ENCODE assay signal across 8 cellular contexts in the genomic region with DNA sequence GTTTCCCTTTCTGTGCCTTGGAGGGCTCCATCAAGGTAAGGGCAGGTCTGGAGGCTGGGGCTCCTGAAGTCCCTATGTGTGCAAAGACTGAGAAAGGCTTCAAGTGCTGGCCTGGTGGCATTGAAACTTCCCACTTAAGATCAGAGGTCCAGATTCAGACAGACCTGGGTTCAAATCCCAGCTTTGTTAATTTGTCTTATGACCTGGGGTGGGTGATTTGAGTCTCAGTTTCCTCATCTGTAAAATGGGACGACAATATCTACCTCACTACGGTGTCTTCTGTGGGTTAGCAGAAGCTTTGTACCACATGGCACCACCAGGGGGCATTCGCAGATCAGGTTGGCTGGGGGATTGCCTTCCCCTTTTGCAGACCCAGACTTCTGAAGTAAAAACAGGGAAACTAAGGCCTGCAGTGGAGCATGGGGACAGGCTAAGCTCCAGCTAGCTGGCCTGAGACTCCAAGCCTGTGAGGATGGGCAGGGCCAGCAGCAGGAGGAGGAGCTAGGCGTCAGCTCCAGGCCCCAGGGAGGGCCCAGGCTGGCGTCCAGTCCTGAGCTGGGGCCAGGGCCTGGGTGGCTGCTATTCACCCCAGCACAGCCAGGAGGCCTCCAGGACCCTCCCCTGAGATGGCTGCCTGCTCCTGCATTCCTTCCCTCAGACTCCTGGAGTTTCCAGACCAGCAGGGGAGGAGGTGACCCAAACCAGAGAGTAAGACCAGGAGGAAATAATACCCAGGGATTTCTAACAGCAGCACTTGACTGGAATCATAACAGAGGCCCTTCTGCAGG. TPM values are rescaled to one million over a fixed set of nuclear protein-coding genes. Genes with fewer than 3 reads are reported as not detected.
A peak's percentile ranks its signal among the peaks of the same experiment; 100 is the strongest.
DNase-seq lines count a peak whose midpoint lies in the region; ATAC-seq and TF ChIP-seq lines count a peak whose summit lies in the region.

No MANE protein-coding gene starts in this region.

- no peaks in the 10 kb centered on the region for H3K27me3 Mint-ChIP-seq in natural killer cell treated with Interleukin-12 subunit alpha and Interleukin-12 subunit beta and Interleukin-15 and Interleukin-18, amount 100 ng/mL, for 72 hours
- no peaks in the 10 kb centered on the region for H3K27me3 Mint-ChIP-seq in stimulated activated memory B cell treated with anti-CD40 and anti-IgM and Interleukin-4, amounts not matched to agents 10 μg/mL and 1 μg/mL and 100 μg/mL, for 72 hours

- peak; percentile 38 to 44 for ATAC-seq in natural killer cell treated with Interleukin-12 subunit alpha and Interleukin-12 subunit beta and Interleukin-15 and Interleukin-18, amount 100 ng/mL, for 72 hours
- ATAC-seq in stimulated activated memory B cell treated with anti-CD40 and anti-IgM and Interleukin-4, amounts not matched to agents 10 μg/mL and 1 μg/mL and 100 μg/mL, for 72 hours, result peak; percentile 44
- ATAC-seq in HG02884 (IDR thresholded peaks at IDR 0.05; ENCODE audit: unreplicated experiment), result no peak

- peak overlapping the region; percentile 95 for H3K27ac ChIP-seq in RWPE1

- POLR2A ChIA-PET in RWPE1 (lab: Yijun Ruan, JAX; ENCODE audit: low non-redundant PET), result no interaction called here

- CTCF ChIA-PET in RWPE1 (lab: Yijun Ruan, JAX), result interaction anchor here (0.5 to 2.0 kb wide), 17 partner anchors 10 to 179 kb away, joined by 3 to 17 read pairs (median 4); a partner anchor contains a TSS

- DNase-seq in COR-L47 (lab: John Stamatoyannopoulos, UW) (peak; percentile 69), HUDEP-2 (lab: John Stamatoyannopoulos, UW; ENCODE audit: unreplicated experiment in 76 of 76) (peak in 69 of 76 experiments; percentile 17 to 87 (median 72)), RWPE1 (ENCODE audit: low spot score) (peak; percentile 65), fibroblast of the conjunctiva (ENCODE audit: low read depth) (peak; percentile 91)
- DNase-seq in activated effector memory CD4-positive, alpha-beta T cell treated with Interleukin-2 at 50 U/mL for 16 hours, result peak; percentile 80
- DNase-seq in natural killer cell treated with Interleukin-12 subunit alpha and Interleukin-12 subunit beta and Interleukin-15 and Interleukin-18, amount 100 ng/mL, for 72 hours (ENCODE audit: low spot score), result peak; percentile 87

- no peaks in the 10 kb centered on the region for H3K36me3 Mint-ChIP-seq in natural killer cell treated with Interleukin-12 subunit alpha and Interleukin-12 subunit beta and Interleukin-15 and Interleukin-18, amount 100 ng/mL, for 72 hours
- peaks cover 16% of the 10 kb centered on the region for H3K36me3 Mint-ChIP-seq in stimulated activated memory B cell treated with anti-CD40 and anti-IgM and Interleukin-4, amounts not matched to agents 10 μg/mL and 1 μg/mL and 100 μg/mL, for 72 hours

- H3K27ac Mint-ChIP-seq in natural killer cell treated with Interleukin-12 subunit alpha and Interleukin-12 subunit beta and Interleukin-15 and Interleukin-18, amount 100 ng/mL, for 72 hours, result peak overlapping the region; percentile 21 to 50
- H3K27ac Mint-ChIP-seq in stimulated activated memory B cell treated with anti-CD40 and anti-IgM and Interleukin-4, amounts not matched to agents 10 μg/mL and 1 μg/mL and 100 μg/mL, for 72 hours, result peak overlapping the region; percentile 81

- H3K4me1 Mint-ChIP-seq in natural killer cell treated with Interleukin-12 subunit alpha and Interleukin-12 subunit beta and Interleukin-15 and Interleukin-18, amount 100 ng/mL, for 72 hours (ENCODE audit: low read depth in 2 of 2), result peaks cover 12 to 18% of the 10 kb centered on the region in 2 donors
- peaks cover 40% of the 10 kb centered on the region for H3K4me1 Mint-ChIP-seq in stimulated activated memory B cell treated with anti-CD40 and anti-IgM and Interleukin-4, amounts not matched to agents 10 μg/mL and 1 μg/mL and 100 μg/mL, for 72 hours

- no peaks in the 10 kb centered on the region for H3K9me3 Mint-ChIP-seq in natural killer cell treated with Interleukin-12 subunit alpha and Interleukin-12 subunit beta and Interleukin-15 and Interleukin-18, amount 100 ng/mL, for 72 hours
- no peaks in the 10 kb centered on the region for H3K9me3 Mint-ChIP-seq in stimulated activated memory B cell treated with anti-CD40 and anti-IgM and Interleukin-4, amounts not matched to agents 10 μg/mL and 1 μg/mL and 100 μg/mL, for 72 hours

- peak overlapping the region; percentile 69 for H3K4me3 Mint-ChIP-seq in natural killer cell treated with Interleukin-12 subunit alpha and Interleukin-12 subunit beta and Interleukin-15 and Interleukin-18, amount 100 ng/mL, for 72 hours
- peak overlapping the region; percentile 84 for H3K4me3 Mint-ChIP-seq in stimulated activated memory B cell treated with anti-CD40 and anti-IgM and Interleukin-4, amounts not matched to agents 10 μg/mL and 1 μg/mL and 100 μg/mL, for 72 hours

- peak; percentile 79 for TF ChIP-seq CTCF in RWPE1 (conservative IDR thresholded peaks at IDR 0.05; ENCODE audit: low read depth)

RNA-seq across cellular contexts. Expression of a gene that starts 1.5 kb away (rescaled TPM):
- total RNA-seq in natural killer cell treated with Interleukin-12 subunit alpha and Interleukin-12 subunit beta and Interleukin-15 and Interleukin-18, amount 100 ng/mL, for 72 hours, result 1 to 10 TPM; 4.0 to 4.4 TPM

RNA-seq across cellular contexts. Expression of a gene that starts 21.2 kb away (rescaled TPM):
- total RNA-seq in natural killer cell treated with Interleukin-12 subunit alpha and Interleukin-12 subunit beta and Interleukin-15 and Interleukin-18, amount 100 ng/mL, for 72 hours, result 10 to 100 TPM; 15.5 to 38.7 TPM

RNA-seq across cellular contexts. Expression of a gene that starts 38.9 kb away (rescaled TPM):
- 10 to 100 TPM; 13.9 to 28.3 TPM for total RNA-seq in natural killer cell treated with Interleukin-12 subunit alpha and Interleukin-12 subunit beta and Interleukin-15 and Interleukin-18, amount 100 ng/mL, for 72 hours

RNA-seq across cellular contexts. Expression of a gene that starts 41.3 kb away (rescaled TPM):
- total RNA-seq in natural killer cell treated with Interleukin-12 subunit alpha and Interleukin-12 subunit beta and Interleukin-15 and Interleukin-18, amount 100 ng/mL, for 72 hours, result 100 to 1,000 TPM in 1 of 2 donors, 10 to 100 TPM in 1; 63.3 to 125 TPM
